ENCODE assay signal across 30 cellular contexts in the genomic region with DNA sequence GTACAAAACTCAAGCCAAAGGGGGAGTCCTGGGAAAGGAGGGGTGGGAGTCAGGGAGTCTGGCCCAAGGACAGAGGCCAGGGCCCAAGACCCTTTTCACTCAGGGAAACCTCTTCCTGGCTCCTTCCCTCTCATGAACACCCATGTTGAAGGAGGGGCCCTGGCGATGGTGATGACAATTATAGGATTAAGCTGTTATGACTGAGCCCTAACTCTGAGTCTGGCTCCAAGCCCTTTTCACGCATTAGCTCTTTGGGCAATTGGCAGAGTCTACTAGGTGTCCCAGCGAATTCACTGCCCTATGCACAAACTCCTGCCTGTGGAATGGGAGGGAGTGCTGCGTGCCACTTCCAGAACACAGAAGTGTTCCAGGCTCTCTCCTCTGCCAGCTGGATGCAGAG. TPM values are rescaled to one million over a fixed set of nuclear protein-coding genes. Genes with fewer than 3 reads are reported as not detected.
"Had no signal": no experiment of that assay in that cellular context is flagged by ENCODE, and none has a peak within 500 bp of the region (broad histone marks: within the 10 kb centered on the region; RNA-seq: fewer than 3 reads in every experiment).

No MANE protein-coding gene starts in this region.

- H3K4me3 Mint-ChIP-seq: activated CD4-positive, alpha-beta memory T cell treated with anti-CD3 and anti-CD28 coated beads, Interleukin-2, amount 10 ng/mL, durations not matched to agents 7 days and 5 days; activated CD4-positive, alpha-beta T cell treated with anti-CD3 and anti-CD28 coated beads, Interleukin-2, amount 10 ng/mL, durations not matched to agents 7 days and 5 days; activated naive CD4-positive, alpha-beta T cell treated with anti-CD3 and anti-CD28 coated beads for 36 hours; activated naive CD8-positive, alpha-beta T cell treated with anti-CD3 and anti-CD28 coated beads for 36 hours; activated T-cell treated with anti-CD3 and anti-CD28 coated beads, Interleukin-2, amount 50 U/mL, for 72 hours; nephron had no signal

- H3K9me3 ChIP-seq: adrenal gland, body of pancreas, colonic mucosa, mucosa of descending colon, pancreas, psoas muscle, sigmoid colon, testis, transverse colon had no signal

- H3K9me3 Mint-ChIP-seq: activated CD4-positive, alpha-beta memory T cell treated with anti-CD3 and anti-CD28 coated beads, Interleukin-2, amount 10 ng/mL, durations not matched to agents 7 days and 5 days; activated CD4-positive, alpha-beta T cell treated with anti-CD3 and anti-CD28 coated beads, Interleukin-2, amount 10 ng/mL, durations not matched to agents 7 days and 5 days; activated naive CD4-positive, alpha-beta T cell treated with anti-CD3 and anti-CD28 coated beads for 36 hours; activated naive CD8-positive, alpha-beta T cell treated with anti-CD3 and anti-CD28 coated beads for 36 hours; activated T-cell treated with anti-CD3 and anti-CD28 coated beads, Interleukin-2, amount 50 U/mL, for 72 hours; nephron had no signal

- DNase-seq: activated CD4-positive, alpha-beta memory T cell treated with anti-CD3 and anti-CD28 coated beads, Interleukin-2, amount 10 ng/mL, durations not matched to agents 7 days and 5 days; activated CD4-positive, alpha-beta T cell treated with anti-CD3 and anti-CD28 coated beads, Interleukin-2, amount 10 ng/mL, durations not matched to agents 7 days and 5 days; activated CD4-positive, CD25-positive, alpha-beta regulatory T cell treated with anti-CD3 and anti-CD28 coated beads, Interleukin-2, amount 50 U/mL, for 72 hours; activated effector memory CD4-positive, alpha-beta T cell treated with Interleukin-2 at 50 U/mL for 16 hours; activated naive CD4-positive, alpha-beta T cell treated with anti-CD3 and anti-CD28 coated beads for 36 hours; activated naive CD8-positive, alpha-beta T cell treated with anti-CD3 and anti-CD28 coated beads for 36 hours; activated T-cell treated with anti-CD3 and anti-CD28 coated beads, Interleukin-2, amount 50 U/mL, for 72 hours; adrenal gland; aorta; body of pancreas; cerebellar nuclear complex; colonic mucosa; effector memory CD4-positive, alpha-beta T cell; islet precursor cell; left cardiac atrium; left ventricle myocardium superior; mucosa of descending colon; pancreas; psoas muscle; sigmoid colon; small intestine; stimulated activated CD4-positive, alpha-beta T cell treated with anti-CD3 and anti-CD28 coated beads, Interleukin-15, amount 100 ng/mL, for 24 hours; stimulated activated CD4-positive, alpha-beta T cell treated with anti-CD3 and anti-CD28 coated beads, Interleukin-2, amount 100 ng/mL, for 48 hours; stimulated activated naive CD8-positive, alpha-beta T cell treated with anti-CD3 and anti-CD28 coated beads, Interleukin-15, Interleukin-2, amounts not matched to agents 100 U/mL and 50 U/mL, for 24 hours; T1000; testis; transverse colon had no signal

- H3K4me1 ChIP-seq: body of pancreas, colonic mucosa, pancreas, psoas muscle, sigmoid colon, testis, transverse colon had no signal

- H3K27me3 Mint-ChIP-seq: activated CD4-positive, alpha-beta memory T cell treated with anti-CD3 and anti-CD28 coated beads, Interleukin-2, amount 10 ng/mL, durations not matched to agents 7 days and 5 days; activated CD4-positive, alpha-beta T cell treated with anti-CD3 and anti-CD28 coated beads, Interleukin-2, amount 10 ng/mL, durations not matched to agents 7 days and 5 days; activated naive CD8-positive, alpha-beta T cell treated with anti-CD3 and anti-CD28 coated beads for 36 hours had no signal

- H3K27ac ChIP-seq: adrenal gland, body of pancreas, colonic mucosa, pancreas, psoas muscle, sigmoid colon, testis, transverse colon had no signal

- H3K27ac Mint-ChIP-seq: activated CD4-positive, alpha-beta memory T cell treated with anti-CD3 and anti-CD28 coated beads, Interleukin-2, amount 10 ng/mL, durations not matched to agents 7 days and 5 days; activated naive CD4-positive, alpha-beta T cell treated with anti-CD3 and anti-CD28 coated beads for 36 hours; activated naive CD8-positive, alpha-beta T cell treated with anti-CD3 and anti-CD28 coated beads for 36 hours; activated T-cell treated with anti-CD3 and anti-CD28 coated beads, Interleukin-2, amount 50 U/mL, for 72 hours had no signal

- H3K4me1 Mint-ChIP-seq: nephron had no signal

- ATAC-seq: activated T-cell treated with anti-CD3 and anti-CD28 coated beads, Interleukin-2, amount 50 U/mL, for 72 hours; body of pancreas; left cardiac atrium; left ventricle myocardium superior; mucosa of descending colon; pancreas; psoas muscle; stimulated activated naive CD8-positive, alpha-beta T cell treated with anti-CD3 and anti-CD28 coated beads, Interleukin-15, Interleukin-2, amounts not matched to agents 100 U/mL and 50 U/mL, for 24 hours had no signal

- H3K4me3 ChIP-seq: adrenal gland, body of pancreas, colonic mucosa, mucosa of descending colon, pancreas, psoas muscle, sigmoid colon, testis, transverse colon had no signal

- H3K27me3 ChIP-seq: adrenal gland, body of pancreas, colonic mucosa, pancreas, sigmoid colon, testis, transverse colon had no signal

RNA-seq across cellular contexts. Expression of gene ZNF575, which starts 20.7 kb away (rescaled TPM):
- total RNA-seq: epithelial cell of proximal tubule, myocyte had no signal
